In the genomic region with DNA sequence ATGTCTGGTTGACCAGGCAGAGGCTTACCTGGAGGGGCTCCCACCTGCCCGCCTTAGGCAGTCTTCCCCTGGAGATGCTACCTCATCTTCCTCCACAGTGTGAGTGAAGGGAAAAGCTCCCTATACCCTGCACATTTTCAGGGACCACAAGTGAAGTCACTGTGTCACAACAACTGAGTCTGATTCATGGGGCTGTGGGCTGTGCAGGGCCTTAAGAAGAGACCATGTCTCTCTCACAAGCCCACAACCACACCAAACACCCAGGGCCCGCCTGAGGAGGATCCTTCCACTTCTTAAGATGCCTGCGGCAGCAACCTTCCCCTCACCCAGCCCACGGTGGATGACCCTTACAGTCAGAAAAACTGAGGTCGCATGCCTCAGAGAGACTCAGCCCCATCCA, we compare ENCODE assay signal across 24 cellular contexts.
"Had no signal": no experiment of that assay in that cellular context is flagged by ENCODE, and none has a peak within 500 bp of the region (broad histone marks: within the 10 kb centered on the region; RNA-seq: fewer than 3 reads in every experiment).

No MANE protein-coding gene starts in this region.

- H3K9me3 Mint-ChIP-seq: activated CD4-positive, alpha-beta memory T cell treated with anti-CD3 and anti-CD28 coated beads, Interleukin-2, amount 10 ng/mL, durations not matched to agents 7 days and 5 days; activated T-helper 1 cell treated with anti-CD3 and anti-CD28 coated beads, Interleukin-12 subunit alpha, Interleukin-12 subunit beta, Interleukin-2, Interleukin-4 antibody, amounts not matched to agents 30 ng/mL and 10 ng/mL and 1 ng/mL, durations not matched to agents 14 hours and 24 hours and 36 hours; immature natural killer cell; T-helper 2 cell treated with Interferon-gamma antibody and Interleukin-4, amounts not matched to agents 5 μg/mL and 100 μg/mL, for 36 hours; WTC11 had no signal

- H3K27me3 Mint-ChIP-seq: activated CD4-positive, alpha-beta memory T cell treated with anti-CD3 and anti-CD28 coated beads, Interleukin-2, amount 10 ng/mL, durations not matched to agents 7 days and 5 days had no signal

- ATAC-seq: psoas muscle, right cardiac atrium, WTC11 had no signal

- H3K9me3 ChIP-seq: ascending aorta, breast epithelium, esophagus muscularis mucosa, left ventricle myocardium inferior, ovary, psoas muscle, transverse colon, uterus had no signal

- H3K4me3 Mint-ChIP-seq: activated CD4-positive, alpha-beta memory T cell treated with anti-CD3 and anti-CD28 coated beads, Interleukin-2, amount 10 ng/mL, durations not matched to agents 7 days and 5 days; activated T-helper 1 cell treated with anti-CD3 and anti-CD28 coated beads, Interleukin-12 subunit alpha, Interleukin-12 subunit beta, Interleukin-2, Interleukin-4 antibody, amounts not matched to agents 30 ng/mL and 10 ng/mL and 1 ng/mL, durations not matched to agents 14 hours and 24 hours and 36 hours; immature natural killer cell; T-helper 2 cell treated with Interferon-gamma antibody and Interleukin-4, amounts not matched to agents 5 μg/mL and 100 μg/mL, for 36 hours; WTC11 had no signal

- DNase-seq: activated CD4-positive, alpha-beta memory T cell treated with anti-CD3 and anti-CD28 coated beads, Interleukin-2, amount 10 ng/mL, durations not matched to agents 7 days and 5 days; activated CD4-positive, alpha-beta T cell treated with anti-CD3 and anti-CD28 coated beads for 4 hours; activated naive CD4-positive, alpha-beta T cell treated with Interleukin-2 at 50 U/mL for 16 hours; cerebellar nuclear complex; cortex of kidney; effector CD4-positive, alpha-beta T cell; immature natural killer cell; left ventricle myocardium inferior; mammary epithelial cell; ovary; psoas muscle; right cardiac atrium; stimulated activated CD4-positive, alpha-beta T cell treated with anti-CD3 and anti-CD28 coated beads, Interleukin-15, amount 100 ng/mL, for 24 hours; stimulated activated CD4-positive, alpha-beta T cell treated with anti-CD3 and anti-CD28 coated beads, Interleukin-2, amount 100 ng/mL, for 48 hours; transverse colon; uterus had no signal

- H3K27ac ChIP-seq: ascending aorta, breast epithelium, esophagus muscularis mucosa, left ventricle myocardium inferior, ovary, psoas muscle, SK-N-MC, skin epidermis, transverse colon, uterus had no signal

- H3K27ac Mint-ChIP-seq: activated CD4-positive, alpha-beta memory T cell treated with anti-CD3 and anti-CD28 coated beads, Interleukin-2, amount 10 ng/mL, durations not matched to agents 7 days and 5 days; activated T-helper 1 cell treated with anti-CD3 and anti-CD28 coated beads, Interleukin-12 subunit alpha, Interleukin-12 subunit beta, Interleukin-2, Interleukin-4 antibody, amounts not matched to agents 30 ng/mL and 10 ng/mL and 1 ng/mL, durations not matched to agents 14 hours and 24 hours and 36 hours; T-helper 2 cell treated with Interferon-gamma antibody and Interleukin-4, amounts not matched to agents 5 μg/mL and 100 μg/mL, for 36 hours; WTC11 had no signal
